ENCODE assay signal across 9 cellular contexts in the genomic region with DNA sequence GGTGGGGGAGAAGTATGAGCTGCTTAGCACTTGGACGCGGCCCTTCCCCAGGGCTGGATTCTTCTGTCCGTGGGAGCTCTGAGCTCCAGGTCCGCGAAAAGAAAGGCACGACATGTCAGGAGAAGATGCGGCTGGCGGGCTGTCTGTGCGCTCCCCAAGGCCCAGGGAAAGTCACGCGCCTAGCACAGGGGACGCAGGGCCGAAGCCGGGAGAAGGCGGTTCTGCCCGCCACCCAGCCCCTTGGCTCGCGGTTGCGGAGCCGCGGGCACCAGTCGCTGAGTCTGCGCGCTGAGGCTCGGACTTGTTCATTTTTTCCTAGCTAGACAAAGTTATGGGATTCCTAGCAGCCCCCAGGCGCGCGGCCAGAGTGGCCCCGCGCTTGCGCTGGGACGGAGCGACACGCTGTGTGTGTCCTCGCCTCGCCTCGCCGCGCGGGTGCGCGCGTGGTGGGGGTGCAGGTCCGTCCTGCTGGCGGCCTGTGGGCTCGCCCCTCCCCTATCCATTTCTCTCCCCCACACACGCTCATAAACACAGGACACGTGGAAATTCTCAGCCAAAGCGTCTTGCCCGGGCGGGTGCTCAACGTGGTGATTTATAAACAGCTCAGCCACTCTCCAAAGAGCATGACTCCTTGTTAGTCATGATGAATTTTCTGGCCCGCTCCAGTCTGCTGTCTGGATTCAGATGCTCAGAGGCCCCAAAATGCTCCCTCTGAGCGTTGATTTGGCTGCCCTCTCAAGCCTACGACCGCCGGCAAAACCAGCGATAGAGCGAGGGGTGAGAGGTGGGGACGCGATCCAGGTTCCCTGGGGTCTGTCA. TPM values are rescaled to one million over a fixed set of nuclear protein-coding genes. Genes with fewer than 3 reads are reported as not detected.
DNase-seq lines count a peak whose midpoint lies in the region; ATAC-seq, FAIRE-seq and TF ChIP-seq lines count a peak whose summit lies in the region.
"Had no signal": no experiment of that assay in that cellular context is flagged by ENCODE, and none has a peak within 500 bp of the region (broad histone marks: within the 10 kb centered on the region; RNA-seq: fewer than 3 reads in every experiment).

No MANE protein-coding gene starts in this region.

- no peaks in the 10 kb centered on the region for H3K9me3 Mint-ChIP-seq in mesothelial cell of epicardium

- peak in 1 of 2 donors; percentile 68 for ATAC-seq in upper lobe of left lung (ENCODE audit: low FRiP score in 2 of 2)

- WGBS in upper lobe of left lung, 2 donors, result 3 to 6% methylated on average over 24 to 58 of the region's 61 CpGs

- H3K4me1 Mint-ChIP-seq in mesothelial cell of epicardium, result peaks cover 37% of the 10 kb centered on the region

- H3K27ac ChIP-seq in duodenal mucosa (ENCODE audit: low read depth, low read length) (no peak overlapping the region), upper lobe of left lung (no peak overlapping the region)

- no peak for TF ChIP-seq POLR2A in upper lobe of left lung (IDR thresholded peaks at IDR 0.05)

- H3K27me3 Mint-ChIP-seq in mesothelial cell of epicardium (ENCODE audit: low read depth), result peaks cover 97% of the 10 kb centered on the region

- H3K27me3 ChIP-seq in duodenal mucosa (ENCODE audit: control insufficient read depth in 1 of 2, insufficient read depth in 2 of 2, low read length in 2 of 2), result peaks cover 81 to 84% of the 10 kb centered on the region in 2 donors
- peaks cover 0 to 79% (median 40%) of the 10 kb centered on the region in 4 donors for H3K27me3 ChIP-seq in upper lobe of left lung

- no peak overlapping the region for H3K9ac ChIP-seq in duodenal mucosa (ENCODE audit: low read depth in 1 of 2, low read length in 2 of 2)

- peak overlapping the region; percentile 68 for H3K4me3 Mint-ChIP-seq in mesothelial cell of epicardium

- no peaks in the 10 kb centered on the region for H3K36me3 Mint-ChIP-seq in mesothelial cell of epicardium

- peak overlapping the region; percentile 69 to 72 for H3K4me3 ChIP-seq in duodenal mucosa (ENCODE audit: low read depth in 1 of 2, low read length in 2 of 2)
- H3K4me3 ChIP-seq in upper lobe of left lung, result peak overlapping the region in 3 of 4 donors; percentile 50 to 58 (median 58)

- H3K36me3 ChIP-seq in duodenal mucosa (ENCODE audit: control insufficient read depth in 1 of 2, insufficient read depth in 2 of 2, low read length in 2 of 2) (no peaks in the 10 kb centered on the region), upper lobe of left lung (no peaks in the 10 kb centered on the region)

- no peaks in the 10 kb centered on the region for H3K9me3 ChIP-seq in duodenal mucosa (ENCODE audit: control insufficient read depth in 1 of 2, low read length in 2 of 2)
- no peaks in the 10 kb centered on the region for H3K9me3 ChIP-seq in upper lobe of left lung

- TF ChIP-seq CTCF in mesothelial cell of epicardium (IDR thresholded peaks at IDR 0.05; ENCODE audit: unreplicated experiment), result no peak
- TF ChIP-seq CTCF in upper lobe of left lung (IDR thresholded peaks at IDR 0.05), result no peak

- no peak for TF ChIP-seq EP300 in upper lobe of left lung (IDR thresholded peaks at IDR 0.05)

- DNase-seq in NCI-H1417 (lab: John Stamatoyannopoulos, UW) (peak; percentile 53 to 74 (median 58)), NCI-H1417 treated with DMSO at 0.1 percent for 48 hours (lab: John Stamatoyannopoulos, UW) (no peak), NCI-H2227 treated with DMSO at 0.1 percent for 48 hours (lab: John Stamatoyannopoulos, UW) (peak; percentile 23), mesothelial cell of epicardium (ENCODE audit: low spot score in 2 of 2, unreplicated experiment in 2 of 2) (peak in 1 of 2 experiments; percentile 22), upper lobe of left lung (peak in 1 of 2 donors; percentile 87), HTR-8/SVneo (ENCODE audit: insufficient read length, low spot score) (no peak)
- DNase-seq in stimulated activated CD4-positive, alpha-beta T cell treated with anti-CD3 and anti-CD28 coated beads, Interleukin-2, amount 100 ng/mL, for 24 hours, result no peak

- H3K4me1 ChIP-seq in duodenal mucosa (ENCODE audit: control insufficient read depth in 1 of 2, insufficient read depth in 2 of 2, low read length in 2 of 2), result peaks cover 10 to 25% of the 10 kb centered on the region in 2 donors
- peaks cover 52 to 77% (median 58%) of the 10 kb centered on the region in 4 donors for H3K4me1 ChIP-seq in upper lobe of left lung

- no peak overlapping the region for H3K27ac Mint-ChIP-seq in mesothelial cell of epicardium

- FAIRE-seq in HTR-8/SVneo (lab: Jason Lieb, UNC), result no peak
- FAIRE-seq: TTC549 had no signal

RNA-seq across cellular contexts. Expression of gene POU3F2, which starts 1.9 kb away (rescaled TPM):
- total RNA-seq in mesothelial cell of epicardium (not detected in 3 replicates), upper lobe of left lung (not detected)

Comparison
In these comparisons a context has a peak if more than half of its experiments do, and no peak if none do; other contexts are left out.
1. DNase-seq: peak in NCI-H1417 (3 of 3) and NCI-H2227 treated with DMSO at 0.1 percent for 48 hours (single experiment); none in NCI-H1417 treated with DMSO at 0.1 percent for 48 hours (single experiment), HTR-8/SVneo (single experiment) and stimulated activated CD4-positive, alpha-beta T cell treated with anti-CD3 and anti-CD28 coated beads, Interleukin-2, amount 100 ng/mL, for 24 hours (0 of 2).